ENCODE assay signal across 9 cellular contexts in genomic region chr9:113446323-113446740, GRCh38. TPM values are rescaled to one million over a fixed set of nuclear protein-coding genes. Genes with fewer than 3 reads are reported as not detected.
DNase-seq lines count a peak whose midpoint lies in the region; ATAC-seq, FAIRE-seq and TF ChIP-seq lines count a peak whose summit lies in the region.
"Had no signal": no experiment of that assay in that cellular context is flagged by ENCODE, and none has a peak within 500 bp of the region (broad histone marks: within the 10 kb centered on the region; RNA-seq: fewer than 3 reads in every experiment).

No MANE protein-coding gene starts in this region.

- H3K14ac ChIP-seq in H1 (ENCODE audit: insufficient read length), result no peak overlapping the region

- H3K4me3 ChIP-seq in OCI-LY3 (ENCODE audit: low read length) (no peak overlapping the region), H1 (ENCODE audit: extremely low read depth in 1 of 4, insufficient read depth in 2 of 4, low read depth in 3 of 4, low read length in 4 of 4) (no peak overlapping the region), MG63 (no peak overlapping the region)

- H3K27ac ChIP-seq in OCI-LY3 (ENCODE audit: low read length) (no peak overlapping the region), H1 (ENCODE audit: low read depth, low read length) (no peak overlapping the region)

- H3K4me1 ChIP-seq in OCI-LY3 (ENCODE audit: low read length) (peaks cover 6% of the 10 kb centered on the region; the same call in 1 of the 2 replicates), H1 (replicated peaks in 1 of 4; ENCODE audit: control insufficient read depth in 3 of 4, insufficient read depth in 4 of 4, low read length in 3 of 4) (no peaks in the 10 kb centered on the region)

- peak; percentile 86 to 88 for TF ChIP-seq RAD21 in H1 (IDR thresholded peaks at IDR 0.05 in 1 of 2, conservative IDR thresholded peaks at IDR 0.05 in 1 of 2; ENCODE audit: low read depth in 2 of 2, low read length in 2 of 2)

- POLR2A ChIA-PET in H1 (lab: Charles Lee; ENCODE audit: partially characterized antibody), result interaction anchor here (1.0 to 1.8 kb wide), 4 partner anchors 9 to 209 kb away, joined by 3 to 6 read pairs (median 4); partner anchors contain the start of genes C9orf43 and POLE3

- no peak overlapping the region for H3K4ac ChIP-seq in H1 (replicated peaks; ENCODE audit: insufficient read length, low read depth, low read length)

- H2BK20ac ChIP-seq in H1 (ENCODE audit: low read length), result no peak overlapping the region

- no peak overlapping the region for H3K56ac ChIP-seq in H1 (replicated peaks; ENCODE audit: insufficient read length, low read depth, low read length)

- no peak overlapping the region for H3K27ac Mint-ChIP-seq in memory B cell
- H3K27ac Mint-ChIP-seq: T-helper 1 cell treated with Interleukin-12 subunit alpha and Interleukin-12 subunit beta and Interleukin-4 antibody, amounts not matched to agents 30 μg/mL and 1 μg/mL, for 36 hours had no signal

- H3K9me3 Mint-ChIP-seq in memory B cell, result no peaks in the 10 kb centered on the region
- H3K9me3 Mint-ChIP-seq: T-helper 1 cell treated with Interleukin-12 subunit alpha and Interleukin-12 subunit beta and Interleukin-4 antibody, amounts not matched to agents 30 μg/mL and 1 μg/mL, for 36 hours had no signal

- H3K79me1 ChIP-seq in H1 (ENCODE audit: low read depth, low read length), result no peaks in the 10 kb centered on the region

- no peak overlapping the region for H3K18ac ChIP-seq in H1 (ENCODE audit: extremely low read depth, low read length)

- DNase-seq in D721Med (ENCODE audit: insufficient read length, low spot score) (peak; percentile 42), H4 (ENCODE audit: low spot score) (peak; percentile 32), H1 (ENCODE audit: low read depth in 1 of 2, low spot score in 2 of 2) (no peak), memory B cell (ENCODE audit: low spot score in 2 of 2) (peak in 1 of 2 donors; percentile 20), MG63 (no peak)

- no peak overlapping the region for H3K9ac ChIP-seq in OCI-LY3 (ENCODE audit: low read length)
- H3K9ac ChIP-seq in H1 (replicated peaks in 1 of 4; ENCODE audit: extremely low read depth in 1 of 4, low read depth in 3 of 4, low read length in 3 of 4), result no peak overlapping the region

- TF ChIP-seq EP300 in H1 (IDR thresholded peaks at IDR 0.05; ENCODE audit: borderline replicate concordance in 1 of 2, low read depth in 2 of 2, low read length in 2 of 2), result no peak

- no peak overlapping the region for H3K23ac ChIP-seq in H1 (ENCODE audit: insufficient read length)

- H2AFZ ChIP-seq in OCI-LY3 (ENCODE audit: low read depth, low read length) (no peak overlapping the region), H1 (ENCODE audit: low read length) (no peak overlapping the region)

- CTCF ChIA-PET in H1 (lab: Charles Lee; ENCODE audit: partially characterized antibody), result interaction anchor here (0.6 to 10.1 kb wide), 47 partner anchors 9 to 230 kb away, joined by 3 to 191 read pairs (median 5); partner anchors contain the start of genes ALAD and RGS3

- H2BK5ac ChIP-seq in H1 (ENCODE audit: low read depth, low read length), result no peak overlapping the region

- no peaks in the 10 kb centered on the region for H3K79me2 ChIP-seq in OCI-LY3 (ENCODE audit: low read length)
- H3K79me2 ChIP-seq in H1 (ENCODE audit: control insufficient read depth in 1 of 2, insufficient read depth in 2 of 2, low read length in 2 of 2), result no peaks in the 10 kb centered on the region

- no peak overlapping the region for H2BK15ac ChIP-seq in H1 (ENCODE audit: low read length)

- no peaks in the 10 kb centered on the region for H3K36me3 Mint-ChIP-seq in memory B cell

- H3K36me3 ChIP-seq in OCI-LY3 (replicated peaks; ENCODE audit: low read depth, low read length), result no peaks in the 10 kb centered on the region
- no peaks in the 10 kb centered on the region for H3K36me3 ChIP-seq in H1 (ENCODE audit: control insufficient read depth in 2 of 4, insufficient read depth in 4 of 4, low read length in 3 of 4)
- no peaks in the 10 kb centered on the region for H3K36me3 ChIP-seq in MG63

- FAIRE-seq in D721Med (lab: Jason Lieb, UNC), result peak; percentile 11
- peak; percentile 62 for FAIRE-seq in H1 (lab: Jason Lieb, UNC)

- ATAC-seq in memory B cell (ENCODE audit: low read depth) (peak; percentile 42), GM21619 (IDR thresholded peaks at IDR 0.05; ENCODE audit: unreplicated experiment) (no peak), GM19463 (IDR thresholded peaks at IDR 0.05; ENCODE audit: unreplicated experiment) (no peak)

- peak; percentile 63 for TF ChIP-seq CTCF in D721Med (IDR thresholded peaks at IDR 0.05; ENCODE audit: insufficient read depth, missing control alignments)
- peak; percentile 81 for TF ChIP-seq CTCF in OCI-LY3 (IDR thresholded peaks at IDR 0.05; ENCODE audit: low read depth, low read length)
- TF ChIP-seq CTCF in H1 (IDR thresholded peaks at IDR 0.05; ENCODE audit: control extremely low read depth in 1 of 3, insufficient read depth in 1 of 3, low read depth in 1 of 3, low read length in 3 of 3), result peak in 2 of 3 experiments; percentile 47; a peak in 2 of 4 replicates

- no peak overlapping the region for H2AK5ac ChIP-seq in H1 (ENCODE audit: low read depth, low read length)

- no peak overlapping the region for H2BK12ac ChIP-seq in H1 (ENCODE audit: low read depth, low read length)

- peak overlapping the region; percentile 6 for H2BK120ac ChIP-seq in H1 (replicated peaks; ENCODE audit: low read depth, low read length)

- H3K27me3 Mint-ChIP-seq in memory B cell, result no peaks in the 10 kb centered on the region

- no peak overlapping the region for H3K4me3 Mint-ChIP-seq in memory B cell
- H3K4me3 Mint-ChIP-seq: T-helper 1 cell treated with Interleukin-12 subunit alpha and Interleukin-12 subunit beta and Interleukin-4 antibody, amounts not matched to agents 30 μg/mL and 1 μg/mL, for 36 hours had no signal

- no peak overlapping the region for H4K91ac ChIP-seq in H1 (replicated peaks; ENCODE audit: insufficient read length, low read length)

- no peaks in the 10 kb centered on the region for H3K9me3 ChIP-seq in OCI-LY3 (ENCODE audit: insufficient read depth, low read length)
- H3K9me3 ChIP-seq in H1 (ENCODE audit: insufficient read depth in 2 of 2, low read depth in 1 of 2, low read length in 1 of 2), result no peaks in the 10 kb centered on the region
- no peaks in the 10 kb centered on the region for H3K9me3 ChIP-seq in MG63

- peaks cover 4% of the 10 kb centered on the region; the same call in 1 of the 2 replicates for H3K27me3 ChIP-seq in OCI-LY3 (ENCODE audit: low read depth, low read length)
- H3K27me3 ChIP-seq in H1 (replicated peaks in 1 of 4; ENCODE audit: control insufficient read depth in 3 of 4, extremely low read depth in 1 of 4, insufficient read depth in 3 of 4, low read length in 3 of 4), result no peaks in the 10 kb centered on the region
- H3K27me3 ChIP-seq in MG63, result no peaks in the 10 kb centered on the region

- 55% methylated on average over 3 of the region's 3 CpGs; no CpG with 5 or more reads in 1 of the 2 experiments for WGBS in H1 (ENCODE audit: extremely low coverage in 1 of 2, insufficient coverage in 1 of 2, insufficient read length in 1 of 2, insufficient replicate concordance in 2 of 2, low coverage in 1 of 2, low lambda C conversion rate in 2 of 2, missing lambda C conversion rate in 1 of 2), 2 experiments

- H3K4me2 ChIP-seq in OCI-LY3 (ENCODE audit: low read length) (no peak overlapping the region), H1 (ENCODE audit: insufficient read depth in 1 of 2, low read depth in 2 of 2, low read length in 2 of 2) (no peak overlapping the region)

- peaks cover 2% of the 10 kb centered on the region; the same call in 1 of the 2 replicates for H3K23me2 ChIP-seq in H1 (ENCODE audit: low read depth, low read length)

- no peaks in the 10 kb centered on the region for H4K20me1 ChIP-seq in OCI-LY3 (ENCODE audit: insufficient read depth, low read length)
- no peaks in the 10 kb centered on the region for H4K20me1 ChIP-seq in H1 (replicated peaks in 1 of 2; ENCODE audit: control insufficient read depth in 1 of 2, insufficient read depth in 2 of 2, low read length in 2 of 2)

- no peak overlapping the region for H4K8ac ChIP-seq in H1 (ENCODE audit: extremely low read depth, insufficient read depth, low read length)

- no peak for TF ChIP-seq POLR2A in H1 (IDR thresholded peaks at IDR 0.05; ENCODE audit: control extremely low read depth in 1 of 2, low read depth in 2 of 2, low read length in 2 of 2)

- no peak overlapping the region for H4K5ac ChIP-seq in H1 (ENCODE audit: insufficient read length, low read depth, low read length)

- H3K4me1 Mint-ChIP-seq in memory B cell, result no peaks in the 10 kb centered on the region

RNA-seq across cellular contexts. Expression of gene RGS3, which starts 17.2 kb away (rescaled TPM):
- 36.4 and 37.1 TPM in 2 replicates for total RNA-seq in H4 (2014; rRNA removed; shearing (Covaris generic))
- 18.2 TPM in 2 replicates for total RNA-seq in H1 (2021; fragmentation: NEBNext Ultra II Directional; extraction: Animal tissue kit (Norgen Biotek cat#: 25700))
- 12.6 and 15.1 TPM in 2 replicates for polyA plus RNA-seq in H1 (2011; rRNA removed)
- 19.4 TPM for polyA plus RNA-seq in H1 (2011; cell fraction: cytosol; rRNA removed)
- polyA plus RNA-seq in H1 (2011; cell fraction: nucleus; rRNA removed), result 23.9 TPM
- 17.7 to 20.9 TPM (median 18.5 TPM) in 4 replicates for polyA plus RNA-seq in H1 (2012, experiment 1 of 2)
- polyA plus RNA-seq in H1 (2012, experiment 2 of 2), result 19.6 TPM
- polyA plus RNA-seq in H1 (2013, experiment 1 of 2), result 11.8 TPM
- 13.7 TPM for polyA plus RNA-seq in H1 (2013, experiment 2 of 2)
- polyA minus RNA-seq in H1 (2011; rRNA and poly(A)+ RNA removed), result 21.1 and 22.2 TPM in 2 replicates
- polyA minus RNA-seq in H1 (2011; cell fraction: cytosol; rRNA and poly(A)+ RNA removed), result 13.9 TPM
- polyA minus RNA-seq in H1 (2011; cell fraction: nucleus; rRNA and poly(A)+ RNA removed), result 42.0 TPM
- total RNA-seq in MG63 (2014; rRNA removed; shearing (Covaris generic); ENCODE audit: low replicate concordance), result 96.9 and 148 TPM in 2 replicates

RNA-seq across cellular contexts. Expression of gene C9orf43, which starts 35.8 kb away (rescaled TPM):
- 1.1 TPM in 1 of 2 replicates, not detected in the other for total RNA-seq in H4 (2014; rRNA removed; shearing (Covaris generic))
- 0.36 and 0.52 TPM in 2 replicates for total RNA-seq in H1 (2021; fragmentation: NEBNext Ultra II Directional; extraction: Animal tissue kit (Norgen Biotek cat#: 25700))
- 0.35 and 0.44 TPM in 2 replicates for polyA plus RNA-seq in H1 (2011; rRNA removed)
- polyA plus RNA-seq in H1 (2011; cell fraction: cytosol; rRNA removed), result 0.78 TPM
- polyA plus RNA-seq in H1 (2011; cell fraction: nucleus; rRNA removed), result 0.78 TPM
- polyA plus RNA-seq in H1 (2012, experiment 1 of 2), result 0.32 to 0.84 TPM (median 0.48 TPM) in 3 of 4 replicates, not detected in the other
- not detected for polyA plus RNA-seq in H1 (2012, experiment 2 of 2)
- polyA plus RNA-seq in H1 (2013, experiment 1 of 2), result 0.43 TPM
- polyA plus RNA-seq in H1 (2013, experiment 2 of 2), result 0.37 TPM
- polyA minus RNA-seq in H1 (2011; rRNA and poly(A)+ RNA removed), result 0.32 and 0.82 TPM in 2 replicates
- 1.8 TPM for polyA minus RNA-seq in H1 (2011; cell fraction: cytosol; rRNA and poly(A)+ RNA removed)
- 2.0 TPM for polyA minus RNA-seq in H1 (2011; cell fraction: nucleus; rRNA and poly(A)+ RNA removed)
- 0.33 TPM in 1 of 2 replicates, not detected in the other for total RNA-seq in MG63 (2014; rRNA removed; shearing (Covaris generic); ENCODE audit: low replicate concordance)

RNA-seq across cellular contexts. Expression of gene POLE3, which starts 35.9 kb away (rescaled TPM):
- 125 and 131 TPM in 2 replicates for total RNA-seq in H4 (2014; rRNA removed; shearing (Covaris generic))
- total RNA-seq in H1 (2021; fragmentation: NEBNext Ultra II Directional; extraction: Animal tissue kit (Norgen Biotek cat#: 25700)), result 49.1 and 52.7 TPM in 2 replicates
- polyA plus RNA-seq in H1 (2011; rRNA removed), result 52.2 and 77.3 TPM in 2 replicates
- 73.0 TPM for polyA plus RNA-seq in H1 (2011; cell fraction: cytosol; rRNA removed)
- 36.8 TPM for polyA plus RNA-seq in H1 (2011; cell fraction: nucleus; rRNA removed)
- polyA plus RNA-seq in H1 (2012, experiment 1 of 2), result 47.0 to 55.8 TPM (median 47.5 TPM) in 4 replicates
- polyA plus RNA-seq in H1 (2012, experiment 2 of 2), result 27.8 TPM
- polyA plus RNA-seq in H1 (2013, experiment 1 of 2), result 53.5 TPM
- polyA plus RNA-seq in H1 (2013, experiment 2 of 2), result 56.1 TPM
- polyA minus RNA-seq in H1 (2011; rRNA and poly(A)+ RNA removed), result 27.5 and 30.8 TPM in 2 replicates
- polyA minus RNA-seq in H1 (2011; cell fraction: cytosol; rRNA and poly(A)+ RNA removed), result 11.4 TPM
- 27.7 TPM for polyA minus RNA-seq in H1 (2011; cell fraction: nucleus; rRNA and poly(A)+ RNA removed)
- 81.1 and 97.9 TPM in 2 replicates for total RNA-seq in MG63 (2014; rRNA removed; shearing (Covaris generic); ENCODE audit: low replicate concordance)

RNA-seq across cellular contexts. Expression of gene ALAD, which starts 45.2 kb away (rescaled TPM):
- 6.3 and 6.5 TPM in 2 replicates for total RNA-seq in H4 (2014; rRNA removed; shearing (Covaris generic))
- total RNA-seq in H1 (2021; fragmentation: NEBNext Ultra II Directional; extraction: Animal tissue kit (Norgen Biotek cat#: 25700)), result 13.0 and 15.3 TPM in 2 replicates
- polyA plus RNA-seq in H1 (2011; rRNA removed), result 8.2 and 17.3 TPM in 2 replicates
- polyA plus RNA-seq in H1 (2011; cell fraction: cytosol; rRNA removed), result 11.2 TPM
- polyA plus RNA-seq in H1 (2011; cell fraction: nucleus; rRNA removed), result 35.0 TPM
- polyA plus RNA-seq in H1 (2012, experiment 1 of 2), result 15.1 to 21.1 TPM (median 19.1 TPM) in 4 replicates
- 5.0 TPM for polyA plus RNA-seq in H1 (2012, experiment 2 of 2)
- polyA plus RNA-seq in H1 (2013, experiment 1 of 2), result 11.5 TPM
- 11.5 TPM for polyA plus RNA-seq in H1 (2013, experiment 2 of 2)
- 7.9 and 10.7 TPM in 2 replicates for polyA minus RNA-seq in H1 (2011; rRNA and poly(A)+ RNA removed)
- 3.5 TPM for polyA minus RNA-seq in H1 (2011; cell fraction: cytosol; rRNA and poly(A)+ RNA removed)
- polyA minus RNA-seq in H1 (2011; cell fraction: nucleus; rRNA and poly(A)+ RNA removed), result 12.2 TPM
- total RNA-seq in MG63 (2014; rRNA removed; shearing (Covaris generic); ENCODE audit: low replicate concordance), result 14.8 and 17.0 TPM in 2 replicates

Comparison
In these comparisons a context has a peak if more than half of its experiments do, and no peak if none do; other contexts are left out.
1. DNase-seq: peak in D721Med (single experiment) and H4 (single experiment); none in H1 (0 of 2) and MG63 (single experiment).
2. Peak in every context shown above with its lines, with median percentiles within 50 percentile points of each other: CTCF ChIP-seq.